Comparison of ENCODE assay signal across 17 cellular contexts in genomic region chr4:16790508-16790907, GRCh38.
"Had no signal": no experiment of that assay in that cellular context is flagged by ENCODE, and none has a peak within 500 bp of the region (broad histone marks: within the 10 kb centered on the region; RNA-seq: fewer than 3 reads in every experiment).

No MANE protein-coding gene starts in this region.

- H3K36me3 ChIP-seq: neutrophil, suprapubic skin, thyroid gland had no signal

- H3K9me3 Mint-ChIP-seq: effector memory CD8-positive, alpha-beta T cell; type B pancreatic cell had no signal

- H3K27ac ChIP-seq: coronary artery, neutrophil, suprapubic skin, thyroid gland had no signal

- H3K27ac Mint-ChIP-seq: effector memory CD8-positive, alpha-beta T cell; naive thymus-derived CD8-positive, alpha-beta T cell; type B pancreatic cell had no signal

- H3K27me3 ChIP-seq: neutrophil, suprapubic skin, thyroid gland had no signal

- H3K4me1 ChIP-seq: suprapubic skin had no signal

- H3K4me3 Mint-ChIP-seq: effector memory CD8-positive, alpha-beta T cell; naive thymus-derived CD8-positive, alpha-beta T cell; type B pancreatic cell had no signal

- H3K4me3 ChIP-seq: coronary artery, mucosa of descending colon, suprapubic skin, thyroid gland had no signal

- H3K36me3 Mint-ChIP-seq: naive thymus-derived CD8-positive, alpha-beta T cell; type B pancreatic cell had no signal

- H3K9me3 ChIP-seq: mucosa of descending colon, neutrophil, suprapubic skin, thyroid gland had no signal

- DNase-seq: effector memory CD8-positive, alpha-beta T cell; foreskin melanocyte; head of caudate nucleus; hippocampal formation; kidney glomerular epithelial cell; mucosa of descending colon; naive thymus-derived CD8-positive, alpha-beta T cell; posterior cingulate gyrus; right cardiac atrium; small intestine; stimulated activated CD4-positive, alpha-beta T cell treated with anti-CD3 and anti-CD28 coated beads, Interleukin-12 subunit alpha, Interleukin-12 subunit beta, amount 100 ng/mL, for 4 hours; stimulated activated naive CD4-positive, alpha-beta T cell treated with Interleukin-2 at 50 U/mL for 16 hours; thyroid gland had no signal

- H3K27me3 Mint-ChIP-seq: type B pancreatic cell had no signal

- ATAC-seq: effector memory CD8-positive, alpha-beta T cell; mucosa of descending colon; naive thymus-derived CD8-positive, alpha-beta T cell had no signal
